In the genomic region with DNA sequence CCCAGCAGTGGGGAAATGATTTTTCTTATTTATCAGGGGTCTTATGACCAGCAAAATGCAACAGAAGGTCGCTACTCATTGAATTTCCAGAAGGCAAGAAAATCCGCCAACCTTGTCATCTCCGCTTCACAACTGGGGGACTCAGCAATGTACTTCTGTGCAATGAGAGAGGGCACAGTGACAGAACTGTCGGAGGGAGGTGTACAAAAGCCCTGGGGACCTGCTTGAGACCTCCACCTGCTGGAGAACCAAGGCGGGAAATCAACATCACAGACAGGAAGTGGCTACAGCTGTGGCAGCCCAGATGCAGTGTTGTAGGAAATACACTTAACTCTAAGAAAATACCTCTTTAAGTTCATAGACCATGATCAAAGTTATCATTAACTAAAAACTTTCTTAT, we compare ENCODE assay signal across 9 cellular contexts.
DNase-seq lines count a peak whose midpoint lies in the region; ATAC-seq and TF ChIP-seq lines count a peak whose summit lies in the region.
"Had no signal": no experiment of that assay in that cellular context is flagged by ENCODE, and none has a peak within 500 bp of the region (broad histone marks: within the 10 kb centered on the region; RNA-seq: fewer than 3 reads in every experiment).

No MANE protein-coding gene starts in this region.

- H3K4me1 ChIP-seq in CD4-positive, CD25-positive, alpha-beta regulatory T cell (ENCODE audit: control insufficient read depth, insufficient read depth, low read length, poor library complexity, severe bottlenecking): peaks cover 29% of the 10 kb centered on the region
- H3K4me1 ChIP-seq in upper lobe of right lung: no peaks in the 10 kb centered on the region

- no peaks in the 10 kb centered on the region for H3K27me3 Mint-ChIP-seq in CD4-positive, CD25-positive, alpha-beta regulatory T cell
- H3K27me3 Mint-ChIP-seq in T-helper 1 cell treated with Interleukin-12 subunit alpha and Interleukin-12 subunit beta and Interleukin-4 antibody, amounts not matched to agents 30 μg/mL and 1 μg/mL, for 36 hours (ENCODE audit: low read depth): no peaks in the 10 kb centered on the region

- ATAC-seq in CD4-positive, CD25-positive, alpha-beta regulatory T cell (ENCODE audit: low read depth in 2 of 2): peak; percentile 82 to 87
- ATAC-seq in GM21723 (IDR thresholded peaks at IDR 0.05; ENCODE audit: unreplicated experiment) (peak; percentile 87), upper lobe of right lung (peak; percentile 51)

- no peaks in the 10 kb centered on the region for H3K36me3 ChIP-seq in CD4-positive, CD25-positive, alpha-beta regulatory T cell (ENCODE audit: control insufficient read depth, insufficient read depth, low read length)
- no peaks in the 10 kb centered on the region for H3K36me3 ChIP-seq in upper lobe of right lung

- peaks cover 16 to 59% (median 27%) of the 10 kb centered on the region in 4 donors for H3K4me1 Mint-ChIP-seq in CD4-positive, CD25-positive, alpha-beta regulatory T cell
- peaks cover 28% of the 10 kb centered on the region for H3K4me1 Mint-ChIP-seq in T-helper 1 cell treated with Interleukin-12 subunit alpha and Interleukin-12 subunit beta and Interleukin-4 antibody, amounts not matched to agents 30 μg/mL and 1 μg/mL, for 36 hours (ENCODE audit: low read depth)

- intact Hi-C loops in upper lobe of right lung (cut with DNase I): no loop called here

- H3K27ac ChIP-seq in CD4-positive, CD25-positive, alpha-beta regulatory T cell (ENCODE audit: insufficient read depth, low read length, poor library complexity, severe bottlenecking): peak overlapping the region; percentile 58
- H3K27ac ChIP-seq in upper lobe of right lung: no peak overlapping the region
- H3K27ac ChIP-seq: C4-2B had no signal

- peak overlapping the region; percentile 48 to 75 (median 71) for H3K4me3 Mint-ChIP-seq in CD4-positive, CD25-positive, alpha-beta regulatory T cell
- peak overlapping the region; percentile 65 for H3K4me3 Mint-ChIP-seq in T-helper 1 cell treated with Interleukin-12 subunit alpha and Interleukin-12 subunit beta and Interleukin-4 antibody, amounts not matched to agents 30 μg/mL and 1 μg/mL, for 36 hours

- no peak for TF ChIP-seq CTCF in upper lobe of right lung (IDR thresholded peaks at IDR 0.05)

- no peaks in the 10 kb centered on the region for H3K27me3 ChIP-seq in CD4-positive, CD25-positive, alpha-beta regulatory T cell (ENCODE audit: control insufficient read depth, insufficient read depth, low read length)
- H3K27me3 ChIP-seq in upper lobe of right lung: no peaks in the 10 kb centered on the region

- H3K36me3 Mint-ChIP-seq in CD4-positive, CD25-positive, alpha-beta regulatory T cell: no peaks in the 10 kb centered on the region
- peaks cover 12% of the 10 kb centered on the region for H3K36me3 Mint-ChIP-seq in T-helper 1 cell treated with Interleukin-12 subunit alpha and Interleukin-12 subunit beta and Interleukin-4 antibody, amounts not matched to agents 30 μg/mL and 1 μg/mL, for 36 hours (ENCODE audit: low read depth)

- DNase-seq in CD4-positive, CD25-positive, alpha-beta regulatory T cell: peak; percentile 49 to 87 (median 76)
- DNase-seq in effector CD8-positive, alpha-beta T cell (lab: John Stamatoyannopoulos, UW): peak; percentile 29
- no peak for DNase-seq in upper lobe of right lung
- no peak for DNase-seq in HuH-7 (ENCODE audit: low spot score)
- DNase-seq in GM03348 (ENCODE audit: low spot score): no peak
- DNase-seq in iPS-NIHi11 (ENCODE audit: low spot score): no peak

- H3K9me3 ChIP-seq in CD4-positive, CD25-positive, alpha-beta regulatory T cell (ENCODE audit: control insufficient read depth in 2 of 2, low read length in 2 of 2): no peaks in the 10 kb centered on the region
- H3K9me3 ChIP-seq in upper lobe of right lung: no peaks in the 10 kb centered on the region

- peaks cover 0 to 1% (median 0%) of the 10 kb centered on the region in 7 donors for H3K9me3 Mint-ChIP-seq in CD4-positive, CD25-positive, alpha-beta regulatory T cell
- H3K9me3 Mint-ChIP-seq in T-helper 1 cell treated with Interleukin-12 subunit alpha and Interleukin-12 subunit beta and Interleukin-4 antibody, amounts not matched to agents 30 μg/mL and 1 μg/mL, for 36 hours: peaks cover 6% of the 10 kb centered on the region

- peak overlapping the region; percentile 87 to 92 (median 92) for H3K27ac Mint-ChIP-seq in CD4-positive, CD25-positive, alpha-beta regulatory T cell
- H3K27ac Mint-ChIP-seq in T-helper 1 cell treated with Interleukin-12 subunit alpha and Interleukin-12 subunit beta and Interleukin-4 antibody, amounts not matched to agents 30 μg/mL and 1 μg/mL, for 36 hours: peak overlapping the region; percentile 85

- peak overlapping the region; percentile 63 for H3K4me3 ChIP-seq in CD4-positive, CD25-positive, alpha-beta regulatory T cell (ENCODE audit: low read depth, low read length)
- no peak overlapping the region for H3K4me3 ChIP-seq in upper lobe of right lung

Comparison
In these comparisons a context has a peak if more than half of its experiments do, and no peak if none do; other contexts are left out.
1. DNase-seq: peak in CD4-positive, CD25-positive, alpha-beta regulatory T cell (3 of 3) and effector CD8-positive, alpha-beta T cell (single experiment); none in upper lobe of right lung (single experiment), HuH-7 (single experiment), GM03348 (single experiment) and iPS-NIHi11 (single experiment).
2. Peak in every context shown above with its lines, with median percentiles within 50 percentile points of each other: ATAC-seq.